ENCODE assay signal across 1 cellular context in genomic region chr16:87723224-87723619, GRCh38.
TF ChIP-seq lines count a peak whose summit lies in the region.

No MANE protein-coding gene starts in this region.

TF ChIP-seq in SK-N-SH, 30 proteins besides CTCF, POLR2A, EP300 and RAD21 (continued from another document):
- no peak for TF ChIP-seq IRF3 (IDR thresholded peaks at IDR 0.05; ENCODE audit: low read depth, low read length)
- TF ChIP-seq, protein P1, sequence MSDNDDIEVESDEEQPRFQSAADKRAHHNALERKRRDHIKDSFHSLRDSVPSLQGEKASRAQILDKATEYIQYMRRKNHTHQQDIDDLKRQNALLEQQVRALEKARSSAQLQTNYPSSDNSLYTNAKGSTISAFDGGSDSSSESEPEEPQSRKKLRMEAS (IDR thresholded peaks at IDR 0.05; ENCODE audit: low read depth): peak; percentile 80
- TF ChIP-seq, protein P2, sequence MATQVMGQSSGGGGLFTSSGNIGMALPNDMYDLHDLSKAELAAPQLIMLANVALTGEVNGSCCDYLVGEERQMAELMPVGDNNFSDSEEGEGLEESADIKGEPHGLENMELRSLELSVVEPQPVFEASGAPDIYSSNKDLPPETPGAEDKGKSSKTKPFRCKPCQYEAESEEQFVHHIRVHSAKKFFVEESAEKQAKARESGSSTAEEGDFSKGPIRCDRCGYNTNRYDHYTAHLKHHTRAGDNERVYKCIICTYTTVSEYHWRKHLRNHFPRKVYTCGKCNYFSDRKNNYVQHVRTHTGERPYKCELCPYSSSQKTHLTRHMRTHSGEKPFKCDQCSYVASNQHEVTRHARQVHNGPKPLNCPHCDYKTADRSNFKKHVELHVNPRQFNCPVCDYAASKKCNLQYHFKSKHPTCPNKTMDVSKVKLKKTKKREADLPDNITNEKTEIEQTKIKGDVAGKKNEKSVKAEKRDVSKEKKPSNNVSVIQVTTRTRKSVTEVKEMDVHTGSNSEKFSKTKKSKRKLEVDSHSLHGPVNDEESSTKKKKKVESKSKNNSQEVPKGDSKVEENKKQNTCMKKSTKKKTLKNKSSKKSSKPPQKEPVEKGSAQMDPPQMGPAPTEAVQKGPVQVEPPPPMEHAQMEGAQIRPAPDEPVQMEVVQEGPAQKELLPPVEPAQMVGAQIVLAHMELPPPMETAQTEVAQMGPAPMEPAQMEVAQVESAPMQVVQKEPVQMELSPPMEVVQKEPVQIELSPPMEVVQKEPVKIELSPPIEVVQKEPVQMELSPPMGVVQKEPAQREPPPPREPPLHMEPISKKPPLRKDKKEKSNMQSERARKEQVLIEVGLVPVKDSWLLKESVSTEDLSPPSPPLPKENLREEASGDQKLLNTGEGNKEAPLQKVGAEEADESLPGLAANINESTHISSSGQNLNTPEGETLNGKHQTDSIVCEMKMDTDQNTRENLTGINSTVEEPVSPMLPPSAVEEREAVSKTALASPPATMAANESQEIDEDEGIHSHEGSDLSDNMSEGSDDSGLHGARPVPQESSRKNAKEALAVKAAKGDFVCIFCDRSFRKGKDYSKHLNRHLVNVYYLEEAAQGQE (IDR thresholded peaks at IDR 0.05; ENCODE audit: low read depth, low read length): no peak
- peak; percentile 89 for TF ChIP-seq NFIC (IDR thresholded peaks at IDR 0.05; ENCODE audit: borderline replicate concordance)
- peak; percentile 80; the same call in 1 of the 2 replicates for TF ChIP-seq RCOR1 (IDR thresholded peaks at IDR 0.05; ENCODE audit: low read length)
- TF ChIP-seq GATA2 (CRISPR knock-in tag; IDR thresholded peaks at IDR 0.05): peak; percentile 93
- no peak for TF ChIP-seq JUND (IDR thresholded peaks at IDR 0.05)
- peak; percentile 63; the same call in 1 of the 2 replicates for TF ChIP-seq SIN3A (IDR thresholded peaks at IDR 0.05; ENCODE audit: borderline replicate concordance, low read depth, low read length)
- TF ChIP-seq, protein P3, sequence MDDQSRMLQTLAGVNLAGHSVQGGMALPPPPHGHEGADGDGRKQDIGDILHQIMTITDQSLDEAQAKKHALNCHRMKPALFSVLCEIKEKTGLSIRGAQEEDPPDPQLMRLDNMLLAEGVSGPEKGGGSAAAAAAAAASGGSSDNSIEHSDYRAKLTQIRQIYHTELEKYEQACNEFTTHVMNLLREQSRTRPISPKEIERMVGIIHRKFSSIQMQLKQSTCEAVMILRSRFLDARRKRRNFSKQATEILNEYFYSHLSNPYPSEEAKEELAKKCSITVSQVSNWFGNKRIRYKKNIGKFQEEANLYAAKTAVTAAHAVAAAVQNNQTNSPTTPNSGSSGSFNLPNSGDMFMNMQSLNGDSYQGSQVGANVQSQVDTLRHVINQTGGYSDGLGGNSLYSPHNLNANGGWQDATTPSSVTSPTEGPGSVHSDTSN (IDR thresholded peaks at IDR 0.05): 0 out of 2 replicates have a peak, but pooled peaks have one; percentile 32
- TF ChIP-seq FOSL2 (IDR thresholded peaks at IDR 0.05; ENCODE audit: borderline replicate concordance, low read depth): no peak
- no peak for TF ChIP-seq GABPA (IDR thresholded peaks at IDR 0.05; ENCODE audit: low read depth)
- TF ChIP-seq TEAD4 (IDR thresholded peaks at IDR 0.05; ENCODE audit: borderline replicate concordance, insufficient read depth): no peak
- peak; percentile 100 for TF ChIP-seq MXI1 (IDR thresholded peaks at IDR 0.05; ENCODE audit: low read depth, low read length)
- no peak for TF ChIP-seq EZH2phosphoT487 (IDR thresholded peaks at IDR 0.05; ENCODE audit: borderline replicate concordance, low read depth)
